ENCODE assay signal across 12 cellular contexts in the genomic region with DNA sequence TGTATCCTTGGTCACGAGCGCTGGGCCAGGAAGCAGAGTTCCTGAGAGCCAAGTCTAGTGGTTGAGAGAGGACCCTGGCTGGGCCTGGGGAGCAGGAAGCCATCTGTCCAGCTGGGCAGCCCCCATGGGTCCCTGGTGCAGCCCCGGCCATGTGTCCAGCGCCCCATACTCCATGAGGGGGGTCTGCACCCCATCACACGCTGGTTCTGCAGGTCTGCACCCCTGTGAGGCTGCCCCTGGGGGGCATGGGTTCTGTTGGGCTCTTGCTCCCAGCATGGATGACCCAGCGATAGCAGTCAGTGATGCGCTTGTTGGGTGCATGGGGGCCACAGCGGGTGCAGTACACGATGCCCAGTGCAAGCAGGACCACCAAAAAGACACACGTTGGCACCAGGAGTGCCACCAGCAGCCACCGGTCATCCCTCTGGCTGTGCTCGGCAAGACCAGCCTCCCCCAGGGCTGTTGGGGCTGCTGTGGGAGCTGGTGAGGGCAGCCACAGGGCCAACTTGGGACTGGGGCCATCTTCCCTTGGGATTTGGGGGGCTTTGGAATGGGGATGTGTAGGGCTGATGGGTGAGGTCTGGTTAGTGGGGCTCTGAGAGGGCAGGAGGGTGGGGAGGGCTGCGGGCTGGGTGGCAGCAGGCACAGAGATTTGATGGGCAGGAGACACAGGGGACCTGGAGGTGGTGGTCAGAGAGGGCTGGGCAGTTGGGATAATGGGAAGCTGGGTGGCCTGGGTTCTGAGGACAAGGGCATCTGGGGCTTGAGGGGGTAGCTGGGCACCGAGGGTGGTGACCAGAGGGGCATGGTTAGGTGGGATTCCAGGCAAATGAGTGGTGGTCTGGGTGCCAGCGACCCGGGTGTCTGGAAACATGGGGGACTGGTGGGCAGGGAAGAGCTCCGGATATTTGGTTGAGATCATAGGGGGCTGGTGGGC. TPM values are rescaled to one million over a fixed set of nuclear protein-coding genes. Genes with fewer than 3 reads are reported as not detected.
A peak's percentile ranks its signal among the peaks of the same experiment; 100 is the strongest.
DNase-seq lines count a peak whose midpoint lies in the region; ATAC-seq and TF ChIP-seq lines count a peak whose summit lies in the region.
"Had no signal": no experiment of that assay in that cellular context is flagged by ENCODE, and none has a peak within 500 bp of the region (broad histone marks: within the 10 kb centered on the region; RNA-seq: fewer than 3 reads in every experiment).

No MANE protein-coding gene starts in this region.

- no peak; the same call in none of the 2 replicates for TF ChIP-seq POLR2A in IMR-90 (IDR thresholded peaks at IDR 0.05; ENCODE audit: low read depth, low read length)

- peak overlapping the region; percentile 90 for H3K23ac ChIP-seq in IMR-90 (ENCODE audit: low read depth, low read length)
- no peak overlapping the region for H3K23ac ChIP-seq in neuronal stem cell (ENCODE audit: low read depth, low read length, poor library complexity)

- peak overlapping the region; percentile 93 for H2AK9ac ChIP-seq in IMR-90 (replicated peaks; ENCODE audit: low read depth, low read length, poor library complexity)

- peaks cover 23% of the 10 kb centered on the region for H3K27me3 Mint-ChIP-seq in endothelial cell (ENCODE audit: unreplicated experiment)

- ATAC-seq in IMR-90 (ENCODE audit: low read depth) (no peak), GM18502 (IDR thresholded peaks at IDR 0.05; ENCODE audit: poor library complexity, unreplicated experiment) (no peak), GM21825 (IDR thresholded peaks at IDR 0.05; ENCODE audit: unreplicated experiment) (no peak)

- H4K8ac ChIP-seq in IMR-90 (ENCODE audit: low read depth in 2 of 2, low read length in 2 of 2) (peak overlapping the region; percentile 67 to 74; a peak in 2 of 4 replicates), neuronal stem cell (ENCODE audit: low read depth, low read length) (no peak overlapping the region)

- H4K20me1 ChIP-seq in IMR-90 (ENCODE audit: insufficient read depth, low read length), result peaks cover 39% of the 10 kb centered on the region

- peak overlapping the region; percentile 89 for H2BK12ac ChIP-seq in neuronal stem cell (ENCODE audit: low read length)

- in situ Hi-C loops in IMR-90 (cut with MboI; ENCODE audit: low sequenced_read_pairs) (no loop called here), GM13977 (cut with MboI; ENCODE audit: low pct_unique_long_range_greater_than_20kb, low sequenced_read_pairs, unreplicated experiment) (no loop called here)

- TF ChIP-seq CTCF in AG04449 (IDR thresholded peaks at IDR 0.05; ENCODE audit: insufficient read depth, low read length, missing control alignments) (no peak), IMR-90 (conservative IDR thresholded peaks at IDR 0.05; ENCODE audit: low read depth, low read length) (no peak), endothelial cell (IDR thresholded peaks at IDR 0.05; ENCODE audit: unreplicated experiment) (no peak), GM13977 (IDR thresholded peaks at IDR 0.05; ENCODE audit: extremely low read depth, insufficient read depth, missing control alignments) (no peak), GM10248 (IDR thresholded peaks at IDR 0.05; ENCODE audit: control extremely low read depth, extremely low read depth, low read depth, missing control alignments) (no peak)

- H2AFZ ChIP-seq in IMR-90 (replicated peaks; ENCODE audit: low read length, poor library complexity) (peak overlapping the region; percentile 81), neuronal stem cell (ENCODE audit: low read length) (no peak overlapping the region)

- no peaks in the 10 kb centered on the region for H3K36me3 ChIP-seq in IMR-90 (ENCODE audit: control insufficient read depth, insufficient read depth, low read length)
- H3K36me3 ChIP-seq in neuronal stem cell (replicated peaks in 1 of 2; ENCODE audit: control insufficient read depth in 2 of 2, insufficient read depth in 2 of 2, low read length in 2 of 2), result no peaks in the 10 kb centered on the region

- H2BK20ac ChIP-seq in IMR-90 (ENCODE audit: low read depth, low read length), result peak overlapping the region; percentile 32; the same call in 1 of the 2 replicates

- H3K9me1 ChIP-seq in IMR-90 (ENCODE audit: insufficient read depth, low read length), result peaks cover 11% of the 10 kb centered on the region

- H2BK5ac ChIP-seq in IMR-90 (ENCODE audit: low read depth, low read length, poor library complexity, severe bottlenecking), result peak overlapping the region; percentile 77
- H2BK5ac ChIP-seq in neuronal stem cell (ENCODE audit: low read length), result peak overlapping the region; percentile 59

- DNase-seq in AG04449 (ENCODE audit: low read depth, low spot score) (no peak), IMR-90 (no peak), endothelial cell (ENCODE audit: low spot score) (no peak), neuronal stem cell (ENCODE audit: low spot score) (no peak), GM13977 (ENCODE audit: low spot score) (no peak), GM10248 (ENCODE audit: extremely low spot score) (no peak)
- DNase-seq: activated CD4-positive, CD25-positive, alpha-beta regulatory T cell treated with anti-CD3 and anti-CD28 coated beads, Interleukin-2, amount 50 U/mL, for 72 hours; hypothalamus; NCI-H1694 treated with DMSO at 0.1 percent for 48 hours had no signal

- CTCF ChIA-PET in AG04449 (lab: Yijun Ruan, JAX), result interaction anchor here (1.2 to 8.6 kb wide), 6 partner anchors 18 to 124 kb away, joined by 4 to 260 read pairs (median 119); a partner anchor contains a TSS
- CTCF ChIA-PET in IMR-90 (lab: Yijun Ruan, JAX), result no interaction called here
- CTCF ChIA-PET in GM10248 (lab: Yijun Ruan, JAX), result interaction anchor here (0.7 to 1.3 kb wide), 6 partner anchors 12 to 75 kb away, joined by 3 to 4 read pairs (median 3); no protein-coding TSS in a partner anchor

- peak overlapping the region; percentile 35; the same call in 1 of the 2 replicates for H3K18ac ChIP-seq in IMR-90 (ENCODE audit: low read depth, low read length)
- H3K18ac ChIP-seq in neuronal stem cell (ENCODE audit: low read length), result peak overlapping the region; percentile 38

- H4K5ac ChIP-seq in IMR-90 (ENCODE audit: low read depth, low read length), result peak overlapping the region; percentile 90; the same call in 1 of the 2 replicates

- dilution Hi-C loops in IMR-90 (cut with HindIII; ENCODE audit: low sequenced_read_pairs, unreplicated experiment), result no loop called here

- peak overlapping the region; percentile 34 for H3K27ac Mint-ChIP-seq in endothelial cell (ENCODE audit: unreplicated experiment)

- H3K14ac ChIP-seq in IMR-90 (replicated peaks; ENCODE audit: low read depth, low read length) (peak overlapping the region; percentile 94), neuronal stem cell (ENCODE audit: low read length) (no peak overlapping the region)

- H3K4me1 ChIP-seq in IMR-90 (ENCODE audit: control insufficient read depth, insufficient read depth, low read length), result peaks cover 32% of the 10 kb centered on the region
- H3K4me1 ChIP-seq in neuronal stem cell (ENCODE audit: control insufficient read depth in 2 of 2, insufficient read depth in 1 of 2, low read depth in 1 of 2, low read length in 2 of 2), result peaks cover 22 to 30% of the 10 kb centered on the region in 2 donors

- intact Hi-C loops in IMR-90 (cut with micrococcal nuclease), result no loop called here

- no peak for TF ChIP-seq RAD21 in IMR-90 (IDR thresholded peaks at IDR 0.05; ENCODE audit: low read length)

- H2BK15ac ChIP-seq in IMR-90 (ENCODE audit: low read depth, low read length) (0 out of 3 replicates have a peak overlapping the region, but pooled peaks have one; percentile 69), neuronal stem cell (ENCODE audit: low read length) (peak overlapping the region; percentile 88)

- H3K4ac ChIP-seq in IMR-90 (ENCODE audit: low read depth, low read length) (peak overlapping the region; percentile 81), neuronal stem cell (ENCODE audit: low read length) (peak overlapping the region; percentile 60)

- H3K27me3 ChIP-seq in IMR-90 (ENCODE audit: control insufficient read depth, insufficient read depth, low read length) (no peaks in the 10 kb centered on the region), neuronal stem cell (ENCODE audit: control insufficient read depth in 3 of 3, insufficient read depth in 3 of 3, low read depth in 1 of 3, low read length in 3 of 3) (peaks cover 0 to 2% (median 0%) of the 10 kb centered on the region in 3 experiments)

- H3K4me1 Mint-ChIP-seq in endothelial cell (ENCODE audit: unreplicated experiment), result peaks cover 27% of the 10 kb centered on the region

- no peaks in the 10 kb centered on the region for H3K9me3 ChIP-seq in IMR-90 (ENCODE audit: control insufficient read depth, insufficient read depth, low read length)
- H3K9me3 ChIP-seq in neuronal stem cell (replicated peaks in 1 of 2; ENCODE audit: control insufficient read depth in 2 of 2, insufficient read depth in 1 of 2, low read depth in 1 of 2, low read length in 2 of 2), result no peaks in the 10 kb centered on the region

- peak overlapping the region; percentile 91 for H3K4me3 ChIP-seq in AG04449 (ENCODE audit: low read depth, low read length)
- H3K4me3 ChIP-seq in IMR-90 (ENCODE audit: insufficient read depth, low read depth, low read length), result peak overlapping the region; percentile 72
- no peak overlapping the region for H3K4me3 ChIP-seq in neuronal stem cell (ENCODE audit: low read length in 2 of 2)

- H3K9me3 Mint-ChIP-seq in endothelial cell (ENCODE audit: unreplicated experiment), result no peaks in the 10 kb centered on the region

- peak overlapping the region; percentile 89; the same call in 1 of the 2 replicates for H2BK120ac ChIP-seq in IMR-90 (ENCODE audit: low read depth, low read length)
- H2BK120ac ChIP-seq in neuronal stem cell (ENCODE audit: low read depth, low read length), result peak overlapping the region; percentile 68

- 43% methylated on average over 13 of the region's 17 CpGs; no CpG with 5 or more reads in 1 of the 2 experiments for WGBS in IMR-90 (ENCODE audit: extremely low coverage in 2 of 2, insufficient read length in 1 of 2), 2 experiments
- no CpG with 5 or more reads among the region's 17 CpGs for WGBS in neuronal stem cell (ENCODE audit: extremely low coverage in 2 of 2, insufficient read length in 2 of 2, insufficient replicate concordance in 1 of 2), 2 donors

- peak overlapping the region; percentile 93 for H3K27ac ChIP-seq in IMR-90 (ENCODE audit: insufficient read depth, low read length)
- H3K27ac ChIP-seq in neuronal stem cell (replicated peaks; ENCODE audit: low read length), result no peak overlapping the region

- H3K56ac ChIP-seq in IMR-90 (ENCODE audit: extremely low read depth, insufficient read depth, low read length), result peak overlapping the region; percentile 67; the same call in 1 of the 2 replicates

- H3K36me3 Mint-ChIP-seq in endothelial cell (ENCODE audit: low read depth, unreplicated experiment), result peaks cover 5% of the 10 kb centered on the region

- POLR2A ChIA-PET in AG04449 (lab: Yijun Ruan, JAX) (interaction anchor here (1.0 to 4.3 kb wide), 5 partner anchors 11 to 26 kb away, joined by 5 to 106 read pairs (median 60); a partner anchor contains a TSS), IMR-90 (lab: Charles Lee; ENCODE audit: unreplicated experiment) (interaction anchor here (2.9 kb wide), 1 partner anchor 12 kb away, joined by 18 read pairs; no protein-coding TSS in a partner anchor), GM10248 (lab: Yijun Ruan, JAX) (no interaction called here)

- H3K4me2 ChIP-seq in IMR-90 (ENCODE audit: low read depth, low read length) (peak overlapping the region; percentile 85), neuronal stem cell (ENCODE audit: insufficient read depth, low read length, poor library complexity, severe bottlenecking) (no peak overlapping the region)

- TSS peak; percentile 79 for BruUV-seq in IMR-90 (replicated peaks; lab: Mats Ljungman, UMichigan)

- H4K91ac ChIP-seq in IMR-90 (ENCODE audit: insufficient read depth, low read depth, low read length) (peak overlapping the region; percentile 24), neuronal stem cell (ENCODE audit: low read depth, low read length, poor library complexity) (peak overlapping the region; percentile 80)

- H3K9ac ChIP-seq in IMR-90 (ENCODE audit: low read depth, low read length) (peak overlapping the region; percentile 95), neuronal stem cell (ENCODE audit: low read depth, low read length, poor library complexity) (peak overlapping the region; percentile 45)

- H3K79me1 ChIP-seq in IMR-90 (ENCODE audit: low read depth in 1 of 2, low read length in 2 of 2) (peaks cover 0 to 42% of the 10 kb centered on the region in 2 experiments; a peak in 2 of 4 replicates), neuronal stem cell (ENCODE audit: low read depth, low read length) (no peaks in the 10 kb centered on the region)

- H3K4me3 Mint-ChIP-seq in endothelial cell (ENCODE audit: unreplicated experiment), result peak overlapping the region; percentile 76

- peak overlapping the region; percentile 77; the same call in 1 of the 2 replicates for H2AK5ac ChIP-seq in IMR-90 (ENCODE audit: low read depth, low read length)
- peak overlapping the region; percentile 98 for H2AK5ac ChIP-seq in neuronal stem cell (ENCODE audit: low read depth, low read length)

RNA-seq across cellular contexts. Expression of a gene that starts 2.0 kb away (rescaled TPM):
- total RNA-seq in IMR-90 (2012; rRNA removed), result 19.5 and 25.6 TPM in 2 replicates
- 209 and 223 TPM in 2 replicates for polyA plus RNA-seq in IMR-90 (2012; rRNA removed)
- 280 and 375 TPM in 2 replicates for polyA plus RNA-seq in IMR-90 (2012; cell fraction: cytosol; rRNA removed)
- polyA plus RNA-seq in IMR-90 (2012; cell fraction: nucleus; rRNA removed; ENCODE audit: low replicate concordance), result 114 and 198 TPM in 2 replicates
- total RNA-seq in endothelial cell (ENCODE audit: unreplicated experiment), result 2.9 TPM
- polyA plus RNA-seq in neuronal stem cell (2013, experiment 1 of 2), result 3.3 TPM
- 3.2 TPM for polyA plus RNA-seq in neuronal stem cell (2013, experiment 2 of 2)

RNA-seq across cellular contexts. Expression of a gene that starts 21.4 kb away (rescaled TPM):
- 9.9 and 10.6 TPM in 2 replicates for total RNA-seq in IMR-90 (2012; rRNA removed)
- polyA plus RNA-seq in IMR-90 (2012; rRNA removed), result 20.8 and 27.1 TPM in 2 replicates
- polyA plus RNA-seq in IMR-90 (2012; cell fraction: cytosol; rRNA removed), result 19.8 and 26.9 TPM in 2 replicates
- 58.8 and 120 TPM in 2 replicates for polyA plus RNA-seq in IMR-90 (2012; cell fraction: nucleus; rRNA removed; ENCODE audit: low replicate concordance)
- 4.8 TPM for total RNA-seq in endothelial cell (ENCODE audit: unreplicated experiment)
- 2.4 TPM for polyA plus RNA-seq in neuronal stem cell (2013, experiment 1 of 2)
- 2.1 TPM for polyA plus RNA-seq in neuronal stem cell (2013, experiment 2 of 2)

RNA-seq across cellular contexts. Expression of a gene that starts 23.1 kb away (rescaled TPM):
- not detected in 2 replicates for total RNA-seq in IMR-90 (2012; rRNA removed)
- 0.03 and 0.07 TPM in 2 replicates for polyA plus RNA-seq in IMR-90 (2012; rRNA removed)
- 0.04 and 0.18 TPM in 2 replicates for polyA plus RNA-seq in IMR-90 (2012; cell fraction: cytosol; rRNA removed)
- 0.11 and 0.21 TPM in 2 replicates for polyA plus RNA-seq in IMR-90 (2012; cell fraction: nucleus; rRNA removed; ENCODE audit: low replicate concordance)
- total RNA-seq in endothelial cell (ENCODE audit: unreplicated experiment), result not detected
- 0.15 TPM for polyA plus RNA-seq in neuronal stem cell (2013, experiment 1 of 2)
- polyA plus RNA-seq in neuronal stem cell (2013, experiment 2 of 2), result 0.17 TPM
- total RNA-seq: OCI-LY7 had no signal

RNA-seq across cellular contexts. Expression of a gene that starts 25.9 kb away (rescaled TPM):
- total RNA-seq in IMR-90 (2012; rRNA removed) (128 and 134 TPM in 2 replicates), endothelial cell (ENCODE audit: unreplicated experiment) (48.0 TPM)
- polyA plus RNA-seq in IMR-90 (2012; rRNA removed), result 207 and 219 TPM in 2 replicates
- polyA plus RNA-seq in IMR-90 (2012; cell fraction: cytosol; rRNA removed), result 235 and 292 TPM in 2 replicates
- polyA plus RNA-seq in IMR-90 (2012; cell fraction: nucleus; rRNA removed; ENCODE audit: low replicate concordance), result 160 and 316 TPM in 2 replicates
- 75.4 TPM for polyA plus RNA-seq in neuronal stem cell (2013, experiment 1 of 2)
- polyA plus RNA-seq in neuronal stem cell (2013, experiment 2 of 2), result 75.5 TPM

RNA-seq across cellular contexts. Expression of a gene that starts 30.1 kb away (rescaled TPM):
- 57.9 and 67.2 TPM in 2 replicates for total RNA-seq in IMR-90 (2012; rRNA removed)
- polyA plus RNA-seq in IMR-90 (2012; rRNA removed), result 48.3 and 51.9 TPM in 2 replicates
- polyA plus RNA-seq in IMR-90 (2012; cell fraction: cytosol; rRNA removed), result 38.2 and 49.5 TPM in 2 replicates
- 43.6 and 65.0 TPM in 2 replicates for polyA plus RNA-seq in IMR-90 (2012; cell fraction: nucleus; rRNA removed; ENCODE audit: low replicate concordance)
- total RNA-seq in endothelial cell (ENCODE audit: unreplicated experiment), result 38.4 TPM
- polyA plus RNA-seq in neuronal stem cell (2013, experiment 1 of 2), result 23.5 TPM
- 21.8 TPM for polyA plus RNA-seq in neuronal stem cell (2013, experiment 2 of 2)

Comparison
In these comparisons a context has a peak if more than half of its experiments do, and no peak if none do; other contexts are left out.
1. H3K4me3 ChIP-seq: peak in AG04449 (single experiment) and IMR-90 (single experiment); none in neuronal stem cell (0 of 2).